ENCODE assay signal across 18 cellular contexts in genomic region chr16:19578378-19578851, GRCh38. TPM values are rescaled to one million over a fixed set of nuclear protein-coding genes. Genes with fewer than 3 reads are reported as not detected.
A peak's percentile ranks its signal among the peaks of the same experiment; 100 is the strongest.
DNase-seq lines count a peak whose midpoint lies in the region; FAIRE-seq and TF ChIP-seq lines count a peak whose summit lies in the region.
"Had no signal": no experiment of that assay in that cellular context is flagged by ENCODE, and none has a peak within 500 bp of the region (broad histone marks: within the 10 kb centered on the region; RNA-seq: fewer than 3 reads in every experiment).

No MANE protein-coding gene starts in this region.

- in situ Hi-C loops in G401 (cut with HindIII; ENCODE audit: low sequenced_read_pairs): no loop called here

- no peak for TF ChIP-seq CTCF in foreskin fibroblast (IDR thresholded peaks at IDR 0.05; ENCODE audit: low read depth, low read length)
- no peak for TF ChIP-seq CTCF in ascending aorta (IDR thresholded peaks at IDR 0.05)

- H3K4me3 ChIP-seq in foreskin fibroblast (ENCODE audit: low read depth in 1 of 2, low read length in 2 of 2) (no peak overlapping the region), ascending aorta (no peak overlapping the region)
- H3K4me3 ChIP-seq: coronary artery, hepatocyte, testis had no signal

- H3K36me3 ChIP-seq in ascending aorta: peaks cover 39 to 92% of the 10 kb centered on the region in 2 donors

- H3K27me3 ChIP-seq in ascending aorta: no peaks in the 10 kb centered on the region
- H3K27me3 ChIP-seq: hepatocyte, testis had no signal

- TF ChIP-seq POLR2A in H54 (IDR thresholded peaks at IDR 0.05; ENCODE audit: low read depth, low read length): no peak

- DNase-seq in G401 (ENCODE audit: low spot score) (peak; percentile 22), caudate nucleus (lab: John Stamatoyannopoulos, UW) (peak in 59 of 61 donors; percentile 38 to 96 (median 84)), hypothalamus (lab: John Stamatoyannopoulos, UW) (peak in 47 of 51 donors; percentile 14 to 95 (median 77)), putamen (ENCODE audit: low spot score) (peak; percentile 98), H54 (ENCODE audit: insufficient read length, low spot score) (no peak), foreskin fibroblast (no peak), AG20443 (ENCODE audit: low spot score) (no peak), ascending aorta (ENCODE audit: low spot score in 2 of 2) (no peak)
- DNase-seq: GDM1; GOT3; naive B cell; NCI-H1105; NCI-H2227 treated with DMSO at 0.1 percent for 48 hours; stimulated activated CD4-positive, alpha-beta T cell treated with anti-CD3 and anti-CD28 coated beads, Interleukin-2, amount 100 ng/mL, for 24 hours; testis had no signal

- intact Hi-C loops in ascending aorta (cut with DNase I): no loop called here

- no peak for FAIRE-seq in H54 (lab: Jason Lieb, UNC)
- FAIRE-seq: GM12891 had no signal

- H3K27ac ChIP-seq in caudate nucleus (ENCODE audit: low read depth, low read length) (peak overlapping the region; percentile 97), ascending aorta (peak overlapping the region in 1 of 2 donors; percentile 35)
- H3K27ac ChIP-seq: coronary artery, hepatocyte, testis had no signal

- no peaks in the 10 kb centered on the region for H3K4me1 ChIP-seq in ascending aorta
- H3K4me1 ChIP-seq: testis had no signal

- H3K9me3 ChIP-seq in ascending aorta: no peaks in the 10 kb centered on the region
- H3K9me3 ChIP-seq: testis had no signal

RNA-seq across cellular contexts. Expression of gene VPS35L, which starts 22.9 kb away (rescaled TPM):
- 18.7 and 23.9 TPM in 2 replicates for total RNA-seq in G401 (2014; rRNA removed; shearing (Covaris generic))
- 44.4 TPM for total RNA-seq in ascending aorta

RNA-seq across cellular contexts. Expression of gene CCP110, which starts 54.7 kb away (rescaled TPM):
- 20.4 and 22.9 TPM in 2 replicates for total RNA-seq in G401 (2014; rRNA removed; shearing (Covaris generic))
- 6.1 TPM for total RNA-seq in ascending aorta

RNA-seq across cellular contexts. Expression of gene GDE1, which starts 56.5 kb away (rescaled TPM):
- total RNA-seq in G401 (2014; rRNA removed; shearing (Covaris generic)): 49.7 and 68.7 TPM in 2 replicates
- 27.4 TPM for total RNA-seq in ascending aorta

Comparison
In these comparisons a context has a peak if more than half of its experiments do, and no peak if none do; other contexts are left out.
1. DNase-seq: peak in G401 (single experiment), caudate nucleus (59 of 61), hypothalamus (47 of 51) and putamen (single experiment); none in H54 (single experiment), foreskin fibroblast (0 of 2), AG20443 (single experiment) and ascending aorta (0 of 2).